Comparison of ENCODE assay signal across 1 cellular context in genomic region chr6:2226775-2227174, GRCh38.
TF ChIP-seq lines count a peak whose summit lies in the region.

No MANE protein-coding gene starts in this region.

TF ChIP-seq in HepG2, 621 proteins besides CTCF, POLR2A, EP300 and RAD21:
- TF ChIP-seq BCL6 (CRISPR knock-in tag; IDR thresholded peaks at IDR 0.05) (peak; percentile 82), NFATC3 (CRISPR knock-in tag; IDR thresholded peaks at IDR 0.05) (no peak), ZNF557 (CRISPR knock-in tag; IDR thresholded peaks at IDR 0.05) (no peak), ARID3A (IDR thresholded peaks at IDR 0.05; ENCODE audit: low read depth, low read length) (no peak), MED1 (CRISPR knock-in tag; IDR thresholded peaks at IDR 0.05) (0 out of 2 replicates have a peak, but pooled peaks have one; percentile 18), ZNF737 (CRISPR knock-in tag; IDR thresholded peaks at IDR 0.05; ENCODE audit: borderline replicate concordance) (no peak), SOX13 (IDR thresholded peaks at IDR 0.05) (no peak), SOX13 (CRISPR knock-in tag; conservative IDR thresholded peaks at IDR 0.05 in 1 of 2, IDR thresholded peaks at IDR 0.05 in 1 of 2) (peak in 1 of 2 experiments; percentile 82; a peak in 2 of 4 replicates), ZFAT (CRISPR knock-in tag; conservative IDR thresholded peaks at IDR 0.05) (no peak), ZNF138 (CRISPR knock-in tag; IDR thresholded peaks at IDR 0.05; ENCODE audit: low read depth) (no peak), ZSCAN21 (CRISPR knock-in tag; IDR thresholded peaks at IDR 0.05; ENCODE audit: borderline replicate concordance) (no peak), MIXL1 (CRISPR knock-in tag; IDR thresholded peaks at IDR 0.05) (0 out of 2 replicates have a peak, but pooled peaks have one; percentile 12), LRRFIP1 (CRISPR knock-in tag; conservative IDR thresholded peaks at IDR 0.05) (no peak), GMEB2 (CRISPR knock-in tag; IDR thresholded peaks at IDR 0.05; ENCODE audit: low read depth) (0 out of 2 replicates have a peak, but pooled peaks have one; percentile 23), SOX5 (CRISPR knock-in tag; IDR thresholded peaks at IDR 0.05; ENCODE audit: borderline replicate concordance) (peak; percentile 72; the same call in 1 of the 2 replicates), ZSCAN29 (CRISPR knock-in tag; conservative IDR thresholded peaks at IDR 0.05) (no peak), DZIP1 (CRISPR knock-in tag; IDR thresholded peaks at IDR 0.05) (no peak), RBM22 (optimal IDR thresholded peaks at IDR 0.05; ENCODE audit: low read length) (no peak), ZNF510 (CRISPR knock-in tag; IDR thresholded peaks at IDR 0.05; ENCODE audit: low read depth) (no peak), JUN (CRISPR knock-in tag; IDR thresholded peaks at IDR 0.05) (no peak), HOXA7 (CRISPR knock-in tag; IDR thresholded peaks at IDR 0.05) (no peak), TOPORS (CRISPR knock-in tag; IDR thresholded peaks at IDR 0.05) (no peak), HNF1A (IDR thresholded peaks at IDR 0.05; ENCODE audit: low read depth) (no peak; the same call in 1 of the 2 replicates), HNF1A (CRISPR knock-in tag; IDR thresholded peaks at IDR 0.05; ENCODE audit: borderline replicate concordance) (no peak), SAP130 (CRISPR knock-in tag; IDR thresholded peaks at IDR 0.05; ENCODE audit: low read depth) (peak; percentile 29; the same call in 1 of the 2 replicates), SMAD3 (CRISPR knock-in tag; IDR thresholded peaks at IDR 0.05) (no peak)
